ENCODE assay signal across 34 cellular contexts in genomic region chr4:47110670-47111069, GRCh38.
"Had no signal": no experiment of that assay in that cellular context is flagged by ENCODE, and none has a peak within 500 bp of the region (broad histone marks: within the 10 kb centered on the region; RNA-seq: fewer than 3 reads in every experiment).

No MANE protein-coding gene starts in this region.

- H3K27me3 ChIP-seq: MG63 had no signal

- H3K4me3 ChIP-seq: MG63 had no signal

- DNase-seq: Karpas-422, Kasumi-1, MG63, MM.1S, MV-4-11, NCI-H1048, NCI-H1092, NCI-H1092 treated with DMSO at 0.1 percent for 48 hours, NCI-H1105, NCI-H1105 treated with DMSO at 0.1 percent for 48 hours, NCI-H1417, NCI-H1417 treated with DMSO at 0.1 percent for 48 hours, NCI-H1436, NCI-H1436 treated with DMSO at 0.1 percent for 48 hours, NCI-H146, NCI-H1694, NCI-H1694 treated with DMSO at 0.1 percent for 48 hours, NCI-H187, NCI-H187 treated with DMSO at 0.1 percent for 48 hours, NCI-H1930, NCI-H2029, NCI-H2029 treated with DMSO at 0.1 percent for 48 hours, NCI-H2081, NCI-H2081 treated with DMSO at 0.1 percent for 48 hours, NCI-H2107, NCI-H2171, NCI-H2171 treated with DMSO at 0.1 percent for 48 hours, NCI-H2227 treated with DMSO at 0.1 percent for 48 hours, NCI-H226, NCI-H345, NCI-H446, NCI-H446 treated with DMSO at 0.1 percent for 48 hours, NCI-H510A, NCI-H510A treated with DMSO at 0.1 percent for 48 hours had no signal

- H3K9me3 ChIP-seq: MG63 had no signal

- H3K36me3 ChIP-seq: MG63 had no signal
